Comparison of ENCODE assay signal across 8 cellular contexts in the genomic region with DNA sequence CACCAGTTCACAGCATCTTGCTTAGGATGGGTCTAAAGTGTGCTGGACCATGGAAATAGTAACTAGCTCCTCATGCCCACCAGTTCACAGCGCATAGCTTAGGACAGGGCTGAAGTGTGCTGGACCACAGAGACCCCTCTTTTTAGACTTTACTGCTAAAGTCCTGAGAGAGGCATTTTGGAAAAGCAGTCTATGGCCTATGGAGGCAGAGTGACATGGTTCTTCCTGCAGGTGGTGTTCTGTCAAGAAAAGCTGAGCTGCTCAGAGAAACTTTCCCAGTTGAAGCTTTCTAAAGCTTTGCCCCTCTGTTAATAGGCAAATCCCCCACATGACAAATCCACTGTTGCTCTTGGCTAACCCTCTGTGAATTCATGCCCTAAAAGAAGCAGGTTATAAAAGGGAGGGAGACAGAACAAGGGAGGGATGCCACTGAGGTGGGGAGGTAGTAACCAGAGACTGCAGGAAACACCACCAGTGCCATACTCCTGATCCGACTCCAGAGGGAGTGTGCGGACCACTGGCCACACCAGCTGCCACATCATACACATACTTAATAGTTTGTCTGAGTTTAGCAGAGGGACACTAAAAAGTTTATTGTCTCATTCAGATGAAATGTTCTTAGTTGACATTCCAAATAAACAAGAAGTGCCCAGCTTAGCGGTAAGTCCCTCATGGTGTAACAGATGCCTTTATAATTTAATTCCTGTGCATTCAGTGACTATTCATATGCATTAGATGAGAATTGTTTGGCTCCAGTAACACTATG.
DNase-seq lines count a peak whose midpoint lies in the region; ATAC-seq, FAIRE-seq and TF ChIP-seq lines count a peak whose summit lies in the region.

No MANE protein-coding gene starts in this region.

- H3K9me3 ChIP-seq in astrocyte (ENCODE audit: insufficient read depth, low read depth, low read length) (no peaks in the 10 kb centered on the region), lower lobe of right lung (no peaks in the 10 kb centered on the region)

- CTCF ChIA-PET in T-cell (lab: Charles Lee), result interaction anchor here in 1 of 2 donors (1.0 kb wide), 1 partner anchor 67 kb away, joined by 6 read pairs; no protein-coding TSS in a partner anchor

- no peaks in the 10 kb centered on the region for H4K20me1 ChIP-seq in astrocyte (ENCODE audit: insufficient read depth, low read length)

- no peak overlapping the region for H3K27ac ChIP-seq in astrocyte (ENCODE audit: low read depth, low read length)
- no peak overlapping the region for H3K27ac ChIP-seq in lower lobe of right lung

- FAIRE-seq in HTR-8/SVneo (lab: Jason Lieb, UNC) (no peak), astrocyte (lab: Jason Lieb, UNC) (peak; percentile 58)

- H3K27ac Mint-ChIP-seq in astrocyte (ENCODE audit: unreplicated experiment) (no peak overlapping the region), T-cell (no peak overlapping the region)
- H3K27ac Mint-ChIP-seq in activated T-helper 2 cell treated with anti-CD3 and anti-CD28 coated beads, Interferon-gamma antibody, Interleukin-2, Interleukin-4, amounts not matched to agents 10 μg/mL and 5 μg/mL and 100 μg/mL, durations not matched to agents 14 hours and 24 hours and 36 hours, result no peak overlapping the region

- no peaks in the 10 kb centered on the region for H3K79me2 ChIP-seq in astrocyte (ENCODE audit: insufficient read depth, low read length)

- no peak overlapping the region for H3K9ac ChIP-seq in astrocyte (ENCODE audit: low read length)

- no peaks in the 10 kb centered on the region for H3K36me3 ChIP-seq in astrocyte (ENCODE audit: insufficient read depth, low read length)
- H3K36me3 ChIP-seq in lower lobe of right lung, result no peaks in the 10 kb centered on the region

- H3K4me3 ChIP-seq in astrocyte (ENCODE audit: insufficient read depth, low read depth, low read length) (no peak overlapping the region), lower lobe of right lung (no peak overlapping the region)

- H3K4me1 ChIP-seq in astrocyte (ENCODE audit: insufficient read depth, low read length) (no peaks in the 10 kb centered on the region), lower lobe of right lung (no peaks in the 10 kb centered on the region)

- TF ChIP-seq CTCF in astrocyte (IDR thresholded peaks at IDR 0.05; ENCODE audit: insufficient read depth, low read depth, low read length) (peak; percentile 58), lower lobe of right lung (IDR thresholded peaks at IDR 0.05) (peak; percentile 35)

- H3K9me3 Mint-ChIP-seq in astrocyte (ENCODE audit: unreplicated experiment), result peaks cover 12% of the 10 kb centered on the region
- no peaks in the 10 kb centered on the region for H3K9me3 Mint-ChIP-seq in T-cell
- H3K9me3 Mint-ChIP-seq in activated T-helper 2 cell treated with anti-CD3 and anti-CD28 coated beads, Interferon-gamma antibody, Interleukin-2, Interleukin-4, amounts not matched to agents 10 μg/mL and 5 μg/mL and 100 μg/mL, durations not matched to agents 14 hours and 24 hours and 36 hours, result no peaks in the 10 kb centered on the region

- H3K4me1 Mint-ChIP-seq in astrocyte (ENCODE audit: low read depth, unreplicated experiment) (peaks cover 5% of the 10 kb centered on the region), T-cell (no peaks in the 10 kb centered on the region)
- H3K4me1 Mint-ChIP-seq in activated T-helper 2 cell treated with anti-CD3 and anti-CD28 coated beads, Interferon-gamma antibody, Interleukin-2, Interleukin-4, amounts not matched to agents 10 μg/mL and 5 μg/mL and 100 μg/mL, durations not matched to agents 14 hours and 24 hours and 36 hours (ENCODE audit: low read depth), result no peaks in the 10 kb centered on the region

- no peak overlapping the region for H3K4me2 ChIP-seq in astrocyte (ENCODE audit: low read length)

- H3K36me3 Mint-ChIP-seq in astrocyte (ENCODE audit: low read depth, unreplicated experiment) (no peaks in the 10 kb centered on the region), T-cell (no peaks in the 10 kb centered on the region)
- H3K36me3 Mint-ChIP-seq in activated T-helper 2 cell treated with anti-CD3 and anti-CD28 coated beads, Interferon-gamma antibody, Interleukin-2, Interleukin-4, amounts not matched to agents 10 μg/mL and 5 μg/mL and 100 μg/mL, durations not matched to agents 14 hours and 24 hours and 36 hours (ENCODE audit: low read depth), result no peaks in the 10 kb centered on the region

- POLR2A ChIA-PET in T-cell (lab: Charles Lee), result no interaction called here

- H3K27me3 Mint-ChIP-seq in astrocyte (ENCODE audit: low read depth, unreplicated experiment) (peaks cover 26% of the 10 kb centered on the region), T-cell (peaks cover 13 to 17% of the 10 kb centered on the region in 2 donors)
- H3K27me3 Mint-ChIP-seq in activated T-helper 2 cell treated with anti-CD3 and anti-CD28 coated beads, Interferon-gamma antibody, Interleukin-2, Interleukin-4, amounts not matched to agents 10 μg/mL and 5 μg/mL and 100 μg/mL, durations not matched to agents 14 hours and 24 hours and 36 hours (ENCODE audit: low read depth), result peaks cover 12% of the 10 kb centered on the region

- peak in 1 of 2 donors; percentile 55 for ATAC-seq in lower lobe of right lung
- ATAC-seq in T-cell (replicated peaks in 1 of 4), result no peak

- H3K4me3 Mint-ChIP-seq in astrocyte (ENCODE audit: unreplicated experiment), result no peak overlapping the region
- no peak overlapping the region for H3K4me3 Mint-ChIP-seq in T-cell
- no peak overlapping the region for H3K4me3 Mint-ChIP-seq in activated T-helper 2 cell treated with anti-CD3 and anti-CD28 coated beads, Interferon-gamma antibody, Interleukin-2, Interleukin-4, amounts not matched to agents 10 μg/mL and 5 μg/mL and 100 μg/mL, durations not matched to agents 14 hours and 24 hours and 36 hours (ENCODE audit: low read depth)

- DNase-seq in DMS 273 (lab: John Stamatoyannopoulos, UW; ENCODE audit: unreplicated experiment) (peak; percentile 73), HTR-8/SVneo (ENCODE audit: insufficient read length, low spot score) (peak; percentile 39), astrocyte (ENCODE audit: low read depth) (peak; percentile 28), lower lobe of right lung (no peak), SKM-1 treated with dmso at 0.1 percent for 144 hours (lab: John Stamatoyannopoulos, UW; ENCODE audit: unreplicated experiment) (no peak), T-cell (no peak)
- no peak for DNase-seq in activated T-helper 2 cell treated with anti-CD3 and anti-CD28 coated beads, Interferon-gamma antibody, Interleukin-2, Interleukin-4, amounts not matched to agents 10 μg/mL and 5 μg/mL and 100 μg/mL, durations not matched to agents 14 hours and 24 hours and 36 hours (ENCODE audit: low spot score)
- no peak for DNase-seq in activated CD4-positive, alpha-beta T cell treated with anti-CD3 and anti-CD28 coated beads for 4 hours

- H3K27me3 ChIP-seq in astrocyte (ENCODE audit: insufficient read depth, low read length), result peaks cover 7% of the 10 kb centered on the region
- H3K27me3 ChIP-seq in lower lobe of right lung (ENCODE audit: low read depth), result no peaks in the 10 kb centered on the region

- intact Hi-C loops in lower lobe of right lung (cut with DNase I), result no loop called here
- intact Hi-C loops in activated T-helper 2 cell treated with anti-CD3 and anti-CD28 coated beads, Interferon-gamma antibody, Interleukin-2, Interleukin-4, amounts not matched to agents 10 μg/mL and 5 μg/mL and 100 μg/mL, durations not matched to agents 14 hours and 24 hours and 36 hours (cut with micrococcal nuclease), result no loop called here

- no peak overlapping the region for H2AFZ ChIP-seq in astrocyte (ENCODE audit: low read depth, low read length)

Comparison
In these comparisons a context has a peak if more than half of its experiments do, and no peak if none do; other contexts are left out.
1. DNase-seq: peak in DMS 273 (single experiment), HTR-8/SVneo (single experiment) and astrocyte (single experiment); none in lower lobe of right lung (single experiment), SKM-1 treated with dmso at 0.1 percent for 144 hours (single experiment), T-cell (0 of 34), activated T-helper 2 cell treated with anti-CD3 and anti-CD28 coated beads, Interferon-gamma antibody, Interleukin-2, Interleukin-4, amounts not matched to agents 10 μg/mL and 5 μg/mL and 100 μg/mL, durations not matched to agents 14 hours and 24 hours and 36 hours (single experiment) and activated CD4-positive, alpha-beta T cell treated with anti-CD3 and anti-CD28 coated beads for 4 hours (0 of 2).